Comparison of ENCODE assay signal across 26 cellular contexts in the genomic region with DNA sequence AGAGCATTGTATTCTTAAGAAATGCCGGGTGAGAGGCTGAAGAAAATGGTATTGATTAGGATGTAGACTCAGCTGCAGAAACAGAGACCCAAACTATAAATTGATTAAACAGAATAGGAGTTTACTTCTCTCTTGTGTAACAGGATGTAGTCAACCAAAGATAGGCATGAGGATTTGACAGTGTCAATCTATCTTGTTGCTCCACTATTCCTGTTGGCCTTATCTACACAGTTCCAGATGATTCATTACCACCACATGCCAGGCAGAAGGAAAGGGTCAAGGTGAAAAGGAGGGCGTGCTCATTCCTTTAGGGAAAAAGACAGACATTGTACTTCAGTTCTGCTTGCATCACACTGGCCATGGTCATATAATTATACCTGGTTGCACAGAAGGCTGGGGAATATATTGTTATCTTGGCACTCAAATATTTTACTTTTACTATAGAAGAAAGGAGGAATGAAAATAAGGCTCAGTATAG. TPM values are rescaled to one million over a fixed set of nuclear protein-coding genes. Genes with fewer than 3 reads are reported as not detected.
DNase-seq lines count a peak whose midpoint lies in the region; ATAC-seq and TF ChIP-seq lines count a peak whose summit lies in the region.
"Had no signal": no experiment of that assay in that cellular context is flagged by ENCODE, and none has a peak within 500 bp of the region (broad histone marks: within the 10 kb centered on the region; RNA-seq: fewer than 3 reads in every experiment).

No MANE protein-coding gene starts in this region.

- H3K27ac Mint-ChIP-seq in WTC11 = no peak overlapping the region
- H3K27ac Mint-ChIP-seq: activated CD8-positive, alpha-beta T cell treated with anti-CD3 and anti-CD28 coated beads for 36 hours; activated naive CD4-positive, alpha-beta T cell treated with anti-CD3 and anti-CD28 coated beads for 36 hours; activated T-helper 1 cell treated with anti-CD3 and anti-CD28 coated beads, Interleukin-12 subunit alpha, Interleukin-12 subunit beta, Interleukin-2, Interleukin-4 antibody, amounts not matched to agents 30 ng/mL and 10 ng/mL and 1 ng/mL, durations not matched to agents 14 hours and 24 hours and 36 hours; CD4-positive, alpha-beta T cell; H9 had no signal

- DNase-seq in CMK (ENCODE audit: low read depth) (peak; percentile 84), KBM-7 (peak; percentile 23), WTC11 (ENCODE audit: low spot score) (no peak), lung microvascular endothelial cell (ENCODE audit: low read depth in 2 of 2) (peak; percentile 17 to 47), NCI-H2107 treated with DMSO at 0.1 percent for 48 hours (lab: John Stamatoyannopoulos, UW; ENCODE audit: unreplicated experiment) (no peak)
- no peak for DNase-seq in activated naive CD4-positive, alpha-beta T cell treated with anti-CD3 and anti-CD28 coated beads, Interleukin-2, amount 50 U/mL, for 16 hours
- DNase-seq: activated CD4-positive, alpha-beta T cell treated with anti-CD3 and anti-CD28 coated beads for 1 hour; activated CD8-positive, alpha-beta memory T cell treated with anti-CD3 and anti-CD28 coated beads, Interleukin-2, amount 50 U/mL, for 48 hours; activated CD8-positive, alpha-beta T cell treated with anti-CD3 and anti-CD28 coated beads for 36 hours; activated naive CD4-positive, alpha-beta T cell treated with anti-CD3 and anti-CD28 coated beads for 36 hours; amniotic stem cell; CD4-positive, alpha-beta T cell; EL; H9; heart right ventricle; IMR-90; NCI-H1092; NCI-H1694; ovary; RPMI8226; stimulated activated naive CD8-positive, alpha-beta T cell treated with anti-CD3 and anti-CD28 coated beads, Interleukin-15, Interleukin-2, amounts not matched to agents 100 U/mL and 50 U/mL, for 24 hours had no signal

- no peaks in the 10 kb centered on the region for H3K4me1 Mint-ChIP-seq in WTC11
- H3K4me1 Mint-ChIP-seq: brain, H9 had no signal

- no peaks in the 10 kb centered on the region; the same call in 1 of the 2 replicates for H3K9me3 Mint-ChIP-seq in WTC11
- H3K9me3 Mint-ChIP-seq: activated CD8-positive, alpha-beta T cell treated with anti-CD3 and anti-CD28 coated beads for 36 hours; activated naive CD4-positive, alpha-beta T cell treated with anti-CD3 and anti-CD28 coated beads for 36 hours; activated T-helper 1 cell treated with anti-CD3 and anti-CD28 coated beads, Interleukin-12 subunit alpha, Interleukin-12 subunit beta, Interleukin-2, Interleukin-4 antibody, amounts not matched to agents 30 ng/mL and 10 ng/mL and 1 ng/mL, durations not matched to agents 14 hours and 24 hours and 36 hours; CD4-positive, alpha-beta T cell; H9 had no signal

- POLR2A ChIA-PET in WTC11 (lab: Charles Lee) = no interaction called here

- CTCF ChIA-PET in WTC11 (lab: Charles Lee) = no interaction called here

- ATAC-seq in WTC11 = no peak
- ATAC-seq in GM21619 (IDR thresholded peaks at IDR 0.05; ENCODE audit: unreplicated experiment) = no peak
- ATAC-seq in HG03175 (IDR thresholded peaks at IDR 0.05; ENCODE audit: unreplicated experiment) = no peak
- ATAC-seq: activated CD8-positive, alpha-beta T cell treated with anti-CD3 and anti-CD28 coated beads for 36 hours; GM12878; heart right ventricle; stimulated activated naive CD8-positive, alpha-beta T cell treated with anti-CD3 and anti-CD28 coated beads, Interleukin-15, Interleukin-2, amounts not matched to agents 100 U/mL and 50 U/mL, for 24 hours had no signal

- no peaks in the 10 kb centered on the region for H3K36me3 Mint-ChIP-seq in WTC11
- H3K36me3 Mint-ChIP-seq: brain had no signal

- H3K27me3 Mint-ChIP-seq in WTC11 (ENCODE audit: low read depth) = no peaks in the 10 kb centered on the region
- H3K27me3 Mint-ChIP-seq: brain had no signal

- TF ChIP-seq CTCF in WTC11 (IDR thresholded peaks at IDR 0.05) = no peak

- in situ Hi-C loops in KBM-7 (cut with MboI; ENCODE audit: low pct_unique_long_range_greater_than_20kb, low sequenced_read_pairs) = no loop called here

- no peak overlapping the region for H3K4me3 Mint-ChIP-seq in WTC11
- H3K4me3 Mint-ChIP-seq: activated CD8-positive, alpha-beta T cell treated with anti-CD3 and anti-CD28 coated beads for 36 hours; activated naive CD4-positive, alpha-beta T cell treated with anti-CD3 and anti-CD28 coated beads for 36 hours; activated T-helper 1 cell treated with anti-CD3 and anti-CD28 coated beads, Interleukin-12 subunit alpha, Interleukin-12 subunit beta, Interleukin-2, Interleukin-4 antibody, amounts not matched to agents 30 ng/mL and 10 ng/mL and 1 ng/mL, durations not matched to agents 14 hours and 24 hours and 36 hours; CD4-positive, alpha-beta T cell; H9 had no signal

TF ChIP-seq in WTC11, 78 proteins besides CTCF, POLR2A, EP300 and RAD21:
- TF ChIP-seq GABPB1 (CRISPR knock-in tag; IDR thresholded peaks at IDR 0.05) (peak; percentile 45; the same call in 1 of the 2 replicates), IRF2 (CRISPR knock-in tag; IDR thresholded peaks at IDR 0.05; ENCODE audit: borderline replicate concordance, low read depth) (no peak), NFATC4 (CRISPR knock-in tag; IDR thresholded peaks at IDR 0.05) (no peak)
TF ChIP-seq in WTC11: peak in this region for 1.

RNA-seq across cellular contexts. Expression of a gene that starts 11.9 kb away (rescaled TPM):
- total RNA-seq in WTC11 (2021) = 79.3 to 87.9 TPM (median 86.8 TPM) in 3 replicates
- 21.6 and 55.2 TPM in 2 replicates for total RNA-seq in lung microvascular endothelial cell

Comparison
In these comparisons a context has a peak if more than half of its experiments do, and no peak if none do; other contexts are left out.
1. DNase-seq: peak in CMK (single experiment), KBM-7 (single experiment) and lung microvascular endothelial cell (2 of 2); none in WTC11 (single experiment), NCI-H2107 treated with DMSO at 0.1 percent for 48 hours (single experiment) and activated naive CD4-positive, alpha-beta T cell treated with anti-CD3 and anti-CD28 coated beads, Interleukin-2, amount 50 U/mL, for 16 hours (single experiment).